In the genomic region with DNA sequence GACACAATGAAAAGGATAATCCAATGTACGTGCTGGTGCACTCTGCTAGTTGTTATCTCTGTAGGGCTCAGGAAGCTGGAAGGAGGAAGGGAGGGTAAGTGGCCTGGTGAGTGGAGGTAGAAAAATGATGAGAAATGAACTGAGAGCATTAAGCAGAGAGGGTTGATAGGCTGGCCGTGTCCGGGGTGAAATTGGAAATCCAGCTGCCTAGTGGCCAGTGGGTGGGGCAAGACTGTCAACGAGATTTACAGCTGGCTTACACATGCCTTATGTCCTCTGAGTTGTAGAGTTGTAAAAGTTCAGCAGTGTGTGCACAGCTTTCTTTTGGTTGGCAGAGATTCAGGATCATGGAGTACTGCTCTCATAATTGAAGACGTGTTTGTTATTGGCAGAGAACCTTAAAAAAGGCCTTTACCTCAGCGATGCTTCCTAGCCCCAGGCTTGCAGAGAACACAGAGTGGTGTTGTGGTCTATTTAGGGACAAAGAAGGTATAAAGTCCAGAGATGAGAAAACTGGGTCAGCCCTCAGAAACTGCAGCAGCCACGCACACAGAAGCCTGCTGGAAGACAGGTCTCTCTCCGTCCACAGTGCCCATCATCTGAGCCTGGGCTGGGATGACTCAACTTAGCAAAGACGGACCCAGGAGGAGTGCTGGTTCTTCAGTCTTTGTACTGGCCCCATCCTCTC, we compare ENCODE assay signal across 8 cellular contexts.
DNase-seq lines count a peak whose midpoint lies in the region; ATAC-seq, FAIRE-seq and TF ChIP-seq lines count a peak whose summit lies in the region.

No MANE protein-coding gene starts in this region.

- H3K79me2 ChIP-seq in osteoblast (ENCODE audit: insufficient read depth, low read length), result no peaks in the 10 kb centered on the region

- peak overlapping the region; percentile 47 for H3K4me2 ChIP-seq in osteoblast (ENCODE audit: insufficient read depth, low read length)

- H3K27me3 Mint-ChIP-seq in natural killer cell (ENCODE audit: low read depth in 2 of 2), result no peaks in the 10 kb centered on the region

- no peak overlapping the region for H3K4me3 Mint-ChIP-seq in natural killer cell

- H2AFZ ChIP-seq in osteoblast (ENCODE audit: low read length), result no peak overlapping the region

- H3K9me3 ChIP-seq in osteoblast (ENCODE audit: low read depth, low read length), result no peaks in the 10 kb centered on the region

- H3K9me3 Mint-ChIP-seq in natural killer cell, result no peaks in the 10 kb centered on the region

- H3K27me3 ChIP-seq in osteoblast (ENCODE audit: insufficient read depth, low read length), result no peaks in the 10 kb centered on the region

- ATAC-seq in GM18907 (IDR thresholded peaks at IDR 0.05; ENCODE audit: unreplicated experiment), result no peak
- ATAC-seq in natural killer cell, result no peak

- 0 out of 2 replicates have a peak, but pooled peaks have one; percentile 14 for TF ChIP-seq CTCF in AG10803 (conservative IDR thresholded peaks at IDR 0.05; ENCODE audit: low read length)
- peak; percentile 7 for TF ChIP-seq CTCF in epithelial cell of proximal tubule (conservative IDR thresholded peaks at IDR 0.05; ENCODE audit: low read depth, low read length)
- no peak for TF ChIP-seq CTCF in osteoblast (IDR thresholded peaks at IDR 0.05; ENCODE audit: extremely low read depth, low read depth, low read length)
- no peak for TF ChIP-seq CTCF in natural killer cell (IDR thresholded peaks at IDR 0.05)

- H3K4me3 ChIP-seq in AG10803 (ENCODE audit: low read length) (no peak overlapping the region), epithelial cell of proximal tubule (ENCODE audit: low read depth, low read length) (no peak overlapping the region), osteoblast (ENCODE audit: insufficient read depth, low read length) (no peak overlapping the region)

- no peaks in the 10 kb centered on the region for H3K36me3 ChIP-seq in osteoblast (ENCODE audit: insufficient read depth, low read length)

- peak; percentile 94 for DNase-seq in AG10803 (ENCODE audit: low read depth)
- DNase-seq in NCI-H69 (lab: John Stamatoyannopoulos, UW), result peak; percentile 98
- DNase-seq in epithelial cell of proximal tubule (ENCODE audit: low read depth), result peak; percentile 16
- peak; percentile 72 for DNase-seq in osteoblast (ENCODE audit: insufficient read length, low spot score, missing footprints)
- DNase-seq in frontal cortex (ENCODE audit: low spot score in 2 of 2), result no peak
- DNase-seq in DMS79 (lab: John Stamatoyannopoulos, UW), result no peak
- no peak for DNase-seq in natural killer cell

- no peaks in the 10 kb centered on the region for H3K36me3 Mint-ChIP-seq in natural killer cell

- H3K4me1 Mint-ChIP-seq in natural killer cell, result peaks cover 17 to 23% of the 10 kb centered on the region in 2 donors

- peak overlapping the region in 1 of 2 donors; percentile 28 for H3K27ac Mint-ChIP-seq in natural killer cell

- FAIRE-seq in frontal cortex (lab: Jason Lieb, UNC), result no peak

- no peak overlapping the region for H3K27ac ChIP-seq in osteoblast (ENCODE audit: low read depth, low read length)

- H4K20me1 ChIP-seq in osteoblast (ENCODE audit: insufficient read depth, low read length), result no peaks in the 10 kb centered on the region

- intact Hi-C loops in natural killer cell (cut with micrococcal nuclease), result no loop called here

- H3K4me1 ChIP-seq in osteoblast (ENCODE audit: insufficient read depth, low read length), result peaks cover 11% of the 10 kb centered on the region

Comparison
In these comparisons a context has a peak if more than half of its experiments do, and no peak if none do; other contexts are left out.
1. DNase-seq: peak in AG10803 (single experiment), NCI-H69 (single experiment), epithelial cell of proximal tubule (single experiment) and osteoblast (single experiment); none in frontal cortex (0 of 2), DMS79 (single experiment) and natural killer cell (single experiment).
2. CTCF ChIP-seq: peak in AG10803 (single experiment) and epithelial cell of proximal tubule (single experiment); none in osteoblast (single experiment) and natural killer cell (single experiment).